In the genomic region with DNA sequence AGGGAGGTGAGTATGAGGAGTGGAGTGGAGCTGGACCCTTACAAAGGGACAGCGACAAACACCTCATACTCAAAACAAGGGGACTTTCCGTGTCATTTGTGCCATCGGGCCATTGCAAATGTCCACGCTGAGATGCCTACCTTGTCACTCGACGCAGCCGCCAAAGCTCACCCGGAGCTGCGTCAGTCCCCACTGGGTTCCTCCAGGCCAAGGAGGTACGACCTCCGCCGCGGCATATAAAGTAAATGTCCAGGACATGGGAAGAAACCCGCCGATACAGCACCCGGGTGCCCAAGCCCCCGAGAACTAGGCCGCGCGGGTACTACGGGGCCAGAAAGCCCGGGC, we compare ENCODE assay signal across 8 cellular contexts. TPM values are rescaled to one million over a fixed set of nuclear protein-coding genes. Genes with fewer than 3 reads are reported as not detected.
A peak's percentile ranks its signal among the peaks of the same experiment; 100 is the strongest.
DNase-seq lines count a peak whose midpoint lies in the region; FAIRE-seq and TF ChIP-seq lines count a peak whose summit lies in the region.
"Not testable (repeated sequence)": the region's sequence is repeated elsewhere in the genome, so short reads cannot be mapped to it uniquely, and the experiment has no call there.

No MANE protein-coding gene starts in this region.

- not testable (repeated sequence) for H3K9me3 ChIP-seq in astrocyte (ENCODE audit: insufficient read depth, low read depth, low read length); esophagus muscularis mucosa; osteoblast (ENCODE audit: low read depth, low read length); stomach smooth muscle (ENCODE audit: control insufficient read depth in 2 of 2, low read length in 2 of 2)

- not testable (repeated sequence) for H3K4me1 ChIP-seq in astrocyte (ENCODE audit: insufficient read depth, low read length); osteoblast (ENCODE audit: insufficient read depth, low read length); stomach smooth muscle (ENCODE audit: control insufficient read depth, insufficient read depth, low read length)
- H3K4me1 ChIP-seq in esophagus muscularis mucosa = peaks cover 0 to 26% (median 15%) of the 10 kb centered on the region in 4 donors

- H3K9ac ChIP-seq in astrocyte (ENCODE audit: low read length) (peak overlapping the region; percentile 62), stomach smooth muscle (ENCODE audit: low read length in 2 of 2) (peak overlapping the region in 1 of 2 donors; percentile 41)

- WGBS in esophagus muscularis mucosa = 85% methylated on average over 9 of the region's 22 CpGs

- H3K27ac Mint-ChIP-seq in HFFc6 = not testable (repeated sequence)
- peak overlapping the region; percentile 76 for H3K27ac Mint-ChIP-seq in activated CD4-positive, alpha-beta memory T cell treated with anti-CD3 and anti-CD28 coated beads for 36 hours
- H3K27ac Mint-ChIP-seq in astrocyte (ENCODE audit: unreplicated experiment) = peak overlapping the region; percentile 47

- not testable (repeated sequence) for TF ChIP-seq POLR2A in esophagus muscularis mucosa (IDR thresholded peaks at IDR 0.05; ENCODE audit: low read depth)

- H3K27me3 Mint-ChIP-seq in HFFc6 (ENCODE audit: insufficient read depth); activated CD4-positive, alpha-beta memory T cell treated with anti-CD3 and anti-CD28 coated beads for 36 hours; astrocyte (ENCODE audit: low read depth, unreplicated experiment): not testable (repeated sequence)

- not testable (repeated sequence) for H3K36me3 ChIP-seq in astrocyte (ENCODE audit: insufficient read depth, low read length); esophagus muscularis mucosa; kidney epithelial cell (ENCODE audit: control insufficient read depth, insufficient read depth, low read length); osteoblast (ENCODE audit: insufficient read depth, low read length); stomach smooth muscle (ENCODE audit: control insufficient read depth in 2 of 2, insufficient read depth in 2 of 2, low read length in 2 of 2)

- not testable (repeated sequence) for H3K79me2 ChIP-seq in astrocyte (ENCODE audit: insufficient read depth, low read length)
- peaks cover 14% of the 10 kb centered on the region for H3K79me2 ChIP-seq in osteoblast (ENCODE audit: insufficient read depth, low read length)

- peak overlapping the region; percentile 65; the same call in 1 of the 2 replicates for H3K4me3 Mint-ChIP-seq in HFFc6
- peak overlapping the region; percentile 83 for H3K4me3 Mint-ChIP-seq in activated CD4-positive, alpha-beta memory T cell treated with anti-CD3 and anti-CD28 coated beads for 36 hours
- H3K4me3 Mint-ChIP-seq in astrocyte (ENCODE audit: unreplicated experiment) = peak overlapping the region; percentile 82

- DNase-seq in AG10803 (ENCODE audit: low read depth); HFFc6; astrocyte (ENCODE audit: low read depth); esophagus muscularis mucosa (ENCODE audit: extremely low spot score); kidney epithelial cell (ENCODE audit: low read depth); osteoblast (ENCODE audit: insufficient read length, low spot score, missing footprints): not testable (repeated sequence)
- peak; percentile 21 for DNase-seq in activated CD4-positive, alpha-beta memory T cell treated with anti-CD3 and anti-CD28 coated beads for 36 hours

- H3K27ac ChIP-seq in astrocyte (ENCODE audit: low read depth, low read length); stomach smooth muscle (ENCODE audit: low read length): not testable (repeated sequence)
- peak overlapping the region; percentile 86 to 93 (median 91) for H3K27ac ChIP-seq in esophagus muscularis mucosa (replicated peaks in 1 of 4)
- peak overlapping the region; percentile 56 for H3K27ac ChIP-seq in osteoblast (ENCODE audit: low read depth, low read length)

- FAIRE-seq in astrocyte (lab: Jason Lieb, UNC) = not testable (repeated sequence)

- not testable (repeated sequence) for H3K4me1 Mint-ChIP-seq in HFFc6 (ENCODE audit: low read depth); astrocyte (ENCODE audit: low read depth, unreplicated experiment)
- peaks cover 14% of the 10 kb centered on the region for H3K4me1 Mint-ChIP-seq in activated CD4-positive, alpha-beta memory T cell treated with anti-CD3 and anti-CD28 coated beads for 36 hours (ENCODE audit: low read depth)

- not testable (repeated sequence) for H3K9me3 Mint-ChIP-seq in HFFc6; activated CD4-positive, alpha-beta memory T cell treated with anti-CD3 and anti-CD28 coated beads for 36 hours; astrocyte (ENCODE audit: unreplicated experiment)

- peak overlapping the region; percentile 80 for H3K4me2 ChIP-seq in astrocyte (ENCODE audit: low read length)
- peak overlapping the region; percentile 77 for H3K4me2 ChIP-seq in osteoblast (ENCODE audit: insufficient read depth, low read length)

- TF ChIP-seq EP300 in esophagus muscularis mucosa (IDR thresholded peaks at IDR 0.05) = not testable (repeated sequence)

- CTCF ChIA-PET in activated CD4-positive, alpha-beta memory T cell treated with anti-CD3 and anti-CD28 coated beads for 36 hours (lab: Charles Lee) = interaction anchor here (0.7 to 1.1 kb wide), 3 partner anchors 172 to 540 kb away, joined by 3 to 5 read pairs (median 4); no protein-coding TSS in a partner anchor

- H3K36me3 Mint-ChIP-seq in HFFc6 (ENCODE audit: low read depth); activated CD4-positive, alpha-beta memory T cell treated with anti-CD3 and anti-CD28 coated beads for 36 hours; astrocyte (ENCODE audit: low read depth, unreplicated experiment): not testable (repeated sequence)

- intact Hi-C loops in activated CD4-positive, alpha-beta memory T cell treated with anti-CD3 and anti-CD28 coated beads for 36 hours (cut with micrococcal nuclease) = loop anchor here (2.0 to 5.0 kb wide), 3 partner anchors 50 to 385 kb away; a partner anchor contains a TSS
- intact Hi-C loops in esophagus muscularis mucosa (cut with DNase I) = not testable (repeated sequence)

- peak overlapping the region; percentile 71 for H2AFZ ChIP-seq in astrocyte (ENCODE audit: low read depth, low read length)
- not testable (repeated sequence) for H2AFZ ChIP-seq in osteoblast (ENCODE audit: low read length)

- POLR2A ChIA-PET in activated CD4-positive, alpha-beta memory T cell treated with anti-CD3 and anti-CD28 coated beads for 36 hours (lab: Charles Lee) = not testable (repeated sequence)

- H3K27me3 ChIP-seq in astrocyte (ENCODE audit: insufficient read depth, low read length); kidney epithelial cell (ENCODE audit: control insufficient read depth, insufficient read depth, low read length); osteoblast (ENCODE audit: insufficient read depth, low read length); stomach smooth muscle (ENCODE audit: control insufficient read depth in 1 of 2, insufficient read depth in 2 of 2, low read length in 2 of 2): not testable (repeated sequence)
- H3K27me3 ChIP-seq in esophagus muscularis mucosa = peaks cover 0 to 13% (median 0%) of the 10 kb centered on the region in 4 donors

- H3K4me3 ChIP-seq in AG10803 (ENCODE audit: low read length) = peak overlapping the region; percentile 42
- H3K4me3 ChIP-seq in astrocyte (ENCODE audit: insufficient read depth, low read depth, low read length) = peak overlapping the region; percentile 50
- peak overlapping the region; percentile 64 to 79 (median 68) for H3K4me3 ChIP-seq in esophagus muscularis mucosa
- peak overlapping the region; percentile 37 for H3K4me3 ChIP-seq in kidney epithelial cell (ENCODE audit: low read depth, low read length)
- H3K4me3 ChIP-seq in osteoblast (ENCODE audit: insufficient read depth, low read length) = peak overlapping the region; percentile 74
- peak overlapping the region; percentile 41 to 52 for H3K4me3 ChIP-seq in stomach smooth muscle (ENCODE audit: low read length in 2 of 2)

- not testable (repeated sequence) for TF ChIP-seq CTCF in AG10803 (conservative IDR thresholded peaks at IDR 0.05; ENCODE audit: low read length); HFFc6 (IDR thresholded peaks at IDR 0.05); astrocyte (IDR thresholded peaks at IDR 0.05; ENCODE audit: insufficient read depth, low read depth, low read length); esophagus muscularis mucosa (IDR thresholded peaks at IDR 0.05); kidney epithelial cell (IDR thresholded peaks at IDR 0.05; ENCODE audit: insufficient read depth, low read length, poor library complexity, severe bottlenecking); osteoblast (IDR thresholded peaks at IDR 0.05; ENCODE audit: extremely low read depth, low read depth, low read length)

- not testable (repeated sequence) for H4K20me1 ChIP-seq in astrocyte (ENCODE audit: insufficient read depth, low read length); osteoblast (ENCODE audit: insufficient read depth, low read length)

RNA-seq across cellular contexts. Expression of a gene that starts 1.1 kb away (rescaled TPM):
- 1 to 10 TPM; 4.1 to 6.6 (median 5.5) TPM for total RNA-seq in HFFc6 (2021; fragmentation: NEBNext Ultra II Directional; extraction: Animal tissue kit (Norgen Biotek cat#: 25700))
- total RNA-seq in activated CD4-positive, alpha-beta memory T cell treated with anti-CD3 and anti-CD28 coated beads for 36 hours = 10 to 100 TPM; 14.7 to 16.0 TPM
- total RNA-seq in astrocyte (9.6 and 11.6 TPM in 2 replicates), esophagus muscularis mucosa (10 to 100 TPM; 11.6 to 24.5 (median 15.3) TPM), kidney epithelial cell (6.5 and 7.7 TPM in 2 replicates), osteoblast (21.5 and 25.0 TPM in 2 replicates)

RNA-seq across cellular contexts. Expression of a gene that starts 49.6 kb away (rescaled TPM):
- 10 to 100 TPM; 48.4 to 65.1 (median 55.1) TPM for total RNA-seq in HFFc6 (2021; fragmentation: NEBNext Ultra II Directional; extraction: Animal tissue kit (Norgen Biotek cat#: 25700))
- 10 to 100 TPM; 36.7 to 39.0 TPM for total RNA-seq in activated CD4-positive, alpha-beta memory T cell treated with anti-CD3 and anti-CD28 coated beads for 36 hours
- 51.6 and 58.1 TPM in 2 replicates for total RNA-seq in astrocyte
- total RNA-seq in esophagus muscularis mucosa = 10 to 100 TPM; 25.8 to 29.2 (median 27.3) TPM
- total RNA-seq in kidney epithelial cell = 51.3 and 59.3 TPM in 2 replicates
- 59.0 and 65.7 TPM in 2 replicates for total RNA-seq in osteoblast
